ENCODE assay signal across 1 cellular context in the genomic region with DNA sequence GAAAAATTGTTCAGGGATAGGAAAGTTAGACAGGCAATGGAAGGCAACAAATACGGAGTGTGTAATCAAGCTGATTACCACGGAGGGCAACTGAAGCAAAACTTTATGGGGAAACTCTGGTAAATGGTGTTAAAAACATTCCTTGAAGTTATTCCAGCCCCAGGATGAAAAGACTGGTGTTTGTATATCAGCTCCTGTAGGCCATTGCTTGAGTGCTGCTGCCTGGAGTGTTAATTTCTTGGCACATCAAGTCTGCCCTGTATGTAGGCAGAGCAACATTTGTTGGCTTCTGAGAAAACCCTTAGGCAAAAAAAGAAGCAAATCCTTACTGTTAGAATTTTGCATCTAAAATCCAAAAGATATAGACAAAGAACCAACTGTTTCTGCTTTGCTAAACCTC.
TF ChIP-seq lines count a peak whose summit lies in the region.

No MANE protein-coding gene starts in this region.

TF ChIP-seq in neural cell, 6 proteins besides CTCF, POLR2A, EP300 and RAD21 (continued from another document):
- TF ChIP-seq, protein P1, sequence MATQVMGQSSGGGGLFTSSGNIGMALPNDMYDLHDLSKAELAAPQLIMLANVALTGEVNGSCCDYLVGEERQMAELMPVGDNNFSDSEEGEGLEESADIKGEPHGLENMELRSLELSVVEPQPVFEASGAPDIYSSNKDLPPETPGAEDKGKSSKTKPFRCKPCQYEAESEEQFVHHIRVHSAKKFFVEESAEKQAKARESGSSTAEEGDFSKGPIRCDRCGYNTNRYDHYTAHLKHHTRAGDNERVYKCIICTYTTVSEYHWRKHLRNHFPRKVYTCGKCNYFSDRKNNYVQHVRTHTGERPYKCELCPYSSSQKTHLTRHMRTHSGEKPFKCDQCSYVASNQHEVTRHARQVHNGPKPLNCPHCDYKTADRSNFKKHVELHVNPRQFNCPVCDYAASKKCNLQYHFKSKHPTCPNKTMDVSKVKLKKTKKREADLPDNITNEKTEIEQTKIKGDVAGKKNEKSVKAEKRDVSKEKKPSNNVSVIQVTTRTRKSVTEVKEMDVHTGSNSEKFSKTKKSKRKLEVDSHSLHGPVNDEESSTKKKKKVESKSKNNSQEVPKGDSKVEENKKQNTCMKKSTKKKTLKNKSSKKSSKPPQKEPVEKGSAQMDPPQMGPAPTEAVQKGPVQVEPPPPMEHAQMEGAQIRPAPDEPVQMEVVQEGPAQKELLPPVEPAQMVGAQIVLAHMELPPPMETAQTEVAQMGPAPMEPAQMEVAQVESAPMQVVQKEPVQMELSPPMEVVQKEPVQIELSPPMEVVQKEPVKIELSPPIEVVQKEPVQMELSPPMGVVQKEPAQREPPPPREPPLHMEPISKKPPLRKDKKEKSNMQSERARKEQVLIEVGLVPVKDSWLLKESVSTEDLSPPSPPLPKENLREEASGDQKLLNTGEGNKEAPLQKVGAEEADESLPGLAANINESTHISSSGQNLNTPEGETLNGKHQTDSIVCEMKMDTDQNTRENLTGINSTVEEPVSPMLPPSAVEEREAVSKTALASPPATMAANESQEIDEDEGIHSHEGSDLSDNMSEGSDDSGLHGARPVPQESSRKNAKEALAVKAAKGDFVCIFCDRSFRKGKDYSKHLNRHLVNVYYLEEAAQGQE (IDR thresholded peaks at IDR 0.05; ENCODE audit: borderline replicate concordance): no peak
- TF ChIP-seq MXI1 (conservative IDR thresholded peaks at IDR 0.05; ENCODE audit: poor library complexity, severe bottlenecking) (no peak), TAF1 (IDR thresholded peaks at IDR 0.05; ENCODE audit: low read depth) (no peak)
